ENCODE assay signal across 15 cellular contexts in the genomic region with DNA sequence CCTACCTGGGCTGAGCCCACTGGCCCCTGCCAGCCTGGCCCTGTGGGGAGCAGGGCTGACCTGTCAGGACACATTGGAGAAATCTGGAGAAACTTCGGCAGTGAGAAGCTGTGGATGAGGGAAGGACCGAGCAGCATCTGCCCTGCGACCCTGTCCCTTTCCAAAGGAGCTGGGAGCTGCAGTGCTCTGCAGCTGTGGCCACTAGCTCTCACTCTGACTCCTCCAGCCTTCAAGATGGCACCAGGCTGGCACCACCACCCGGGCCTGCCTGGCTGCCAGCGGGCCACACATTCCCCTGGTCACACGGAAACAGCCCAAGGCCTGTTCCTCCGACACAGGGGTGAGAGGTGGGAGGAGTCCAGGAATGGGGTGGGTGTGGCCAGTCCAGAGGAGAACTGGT. TPM values are rescaled to one million over a fixed set of nuclear protein-coding genes. Genes with fewer than 3 reads are reported as not detected.
DNase-seq lines count a peak whose midpoint lies in the region; ATAC-seq, FAIRE-seq and TF ChIP-seq lines count a peak whose summit lies in the region.
"Had no signal": no experiment of that assay in that cellular context is flagged by ENCODE, and none has a peak within 500 bp of the region (broad histone marks: within the 10 kb centered on the region; RNA-seq: fewer than 3 reads in every experiment).

No MANE protein-coding gene starts in this region.

- ATAC-seq in left cardiac atrium, result no peak

- DNase-seq in left ventricle myocardium inferior (no peak), left cardiac atrium (no peak), H7 (peak; percentile 44), kidney (peak; percentile 24), spleen (peak; percentile 34), esophagus squamous epithelium (lab: John Stamatoyannopoulos, UW) (no peak), cerebellar nuclear complex (lab: John Stamatoyannopoulos, UW) (no peak)
- DNase-seq: 8988T; AML-193; Caco-2; CD8-positive, alpha-beta memory T cell; HCEC 1CT had no signal

- H3K4me3 ChIP-seq in left ventricle myocardium inferior (no peak overlapping the region), H7 (ENCODE audit: insufficient read depth, low read depth, low read length) (no peak overlapping the region), kidney (ENCODE audit: low read length in 2 of 2) (no peak overlapping the region), spleen (no peak overlapping the region), esophagus squamous epithelium (no peak overlapping the region)
- H3K4me3 ChIP-seq: BLaER1 had no signal

- intact Hi-C loops in left ventricle myocardium inferior (cut with micrococcal nuclease), result no loop called here
- intact Hi-C loops in left cardiac atrium (cut with DNase I), result no loop called here
- intact Hi-C loops in kidney (cut with DNase I), result no loop called here
- intact Hi-C loops in spleen (cut with DNase I; ENCODE audit: low total_unique reads), result no loop called here
- intact Hi-C loops in esophagus squamous epithelium (cut with DNase I), result no loop called here

- H3K27me3 ChIP-seq in left ventricle myocardium inferior (ENCODE audit: low read depth) (no peaks in the 10 kb centered on the region), H7 (ENCODE audit: control insufficient read depth, insufficient read depth, low read length) (no peaks in the 10 kb centered on the region), spleen (replicated peaks in 1 of 7) (peaks cover 0 to 18% (median 0%) of the 10 kb centered on the region in 7 donors), esophagus squamous epithelium (no peaks in the 10 kb centered on the region)
- H3K27me3 ChIP-seq: BLaER1 had no signal

- TF ChIP-seq POLR2A in spleen (IDR thresholded peaks at IDR 0.05) (no peak), esophagus squamous epithelium (IDR thresholded peaks at IDR 0.05) (no peak)

- no peaks in the 10 kb centered on the region for H3K9me3 ChIP-seq in left ventricle myocardium inferior (replicated peaks)
- no peaks in the 10 kb centered on the region for H3K9me3 ChIP-seq in kidney (ENCODE audit: control insufficient read depth in 1 of 2, low read length in 2 of 2)
- H3K9me3 ChIP-seq in spleen, result no peaks in the 10 kb centered on the region
- H3K9me3 ChIP-seq in esophagus squamous epithelium, result no peaks in the 10 kb centered on the region
- H3K9me3 ChIP-seq: BLaER1, Caco-2 had no signal

- H3K4me1 ChIP-seq in left ventricle myocardium inferior (peaks cover 41% of the 10 kb centered on the region), kidney (ENCODE audit: control insufficient read depth in 1 of 2, insufficient read depth in 1 of 2, low read depth in 1 of 2, low read length in 2 of 2) (peaks cover 0 to 2% of the 10 kb centered on the region in 2 donors), spleen (peaks cover 0 to 14% (median 8%) of the 10 kb centered on the region in 6 donors), esophagus squamous epithelium (peaks cover 0 to 15% (median 2%) of the 10 kb centered on the region in 3 donors)
- H3K4me1 ChIP-seq: BLaER1 had no signal

- H3K27ac ChIP-seq in left ventricle myocardium inferior (replicated peaks) (peak overlapping the region; percentile 23), kidney (ENCODE audit: low read depth in 2 of 2, low read length in 2 of 2) (no peak overlapping the region), spleen (no peak overlapping the region), esophagus squamous epithelium (no peak overlapping the region)
- H3K27ac ChIP-seq: BLaER1 had no signal

- H3K36me3 ChIP-seq in left ventricle myocardium inferior (peaks cover 11% of the 10 kb centered on the region), H7 (replicated peaks; ENCODE audit: control insufficient read depth, insufficient read depth, low read length) (peaks cover 1% of the 10 kb centered on the region), kidney (ENCODE audit: control insufficient read depth in 1 of 2, insufficient read depth in 2 of 2, low read length in 2 of 2) (no peaks in the 10 kb centered on the region), spleen (no peaks in the 10 kb centered on the region), esophagus squamous epithelium (peaks cover 0 to 4% (median 0%) of the 10 kb centered on the region in 3 donors)
- H3K36me3 ChIP-seq: BLaER1 had no signal

- no peak for FAIRE-seq in kidney (lab: Jason Lieb, UNC)
- FAIRE-seq: H1, HTR-8/SVneo had no signal

- 82 to 89% (median 86%) methylated on average over 7 of the region's 7 CpGs for WGBS in spleen, 5 donors
- WGBS in esophagus squamous epithelium, 2 donors, result 85% methylated on average over 4 of the region's 7 CpGs; no CpG with 5 or more reads in 1 of the 2 donors

- TF ChIP-seq CTCF in left ventricle myocardium inferior (IDR thresholded peaks at IDR 0.05; ENCODE audit: borderline replicate concordance) (no peak), kidney (IDR thresholded peaks at IDR 0.05; ENCODE audit: borderline replicate concordance, extremely low read depth, insufficient read depth) (no peak), spleen (IDR thresholded peaks at IDR 0.05 in 8 of 11, conservative IDR thresholded peaks at IDR 0.05 in 3 of 11) (no peak), esophagus squamous epithelium (IDR thresholded peaks at IDR 0.05) (no peak)

- H3K9ac ChIP-seq in kidney (ENCODE audit: low read length in 2 of 2), result no peak overlapping the region
- H3K9ac ChIP-seq: BLaER1 had no signal

RNA-seq across cellular contexts. Expression of gene CD300LG, which starts 30.1 kb away (rescaled TPM):
- total RNA-seq in left ventricle myocardium inferior (12.6 TPM), left cardiac atrium (10 to 100 TPM; 14.5 to 15.0 TPM), kidney (1.2 TPM), spleen (1 to 10 TPM in 6 of 7 donors, under 1 TPM in 1; 0.77 to 5.3 (median 3.6) TPM), esophagus squamous epithelium (1 to 10 TPM in 2 of 4 donors, under 1 TPM in 2; 0.30 to 2.3 (median 0.94) TPM)
- total RNA-seq in H7 (2014; rRNA removed; shearing (Covaris generic)), result not detected in 2 replicates
- polyA plus RNA-seq in kidney (ENCODE audit: insufficient read depth, low read depth, low replicate concordance) (3.1 TPM), spleen (1 to 10 TPM in 1 of 3 donors, under 1 TPM in 2; 0.33 to 1.7 (median 0.73) TPM)
- total RNA-seq: Caco-2; CD8-positive, alpha-beta memory T cell; H1 had no signal
- polyA plus RNA-seq: CD8-positive, alpha-beta memory T cell had no signal

RNA-seq across cellular contexts. Expression of gene MPP2, which starts 30.3 kb away (rescaled TPM):
- total RNA-seq in left ventricle myocardium inferior (12.1 TPM), left cardiac atrium (10 to 100 TPM; 10.7 to 15.9 TPM), kidney (1.2 TPM), spleen (1 to 10 TPM in 5 of 7 donors, under 1 TPM in 2; 0.77 to 2.4 (median 1.2) TPM), esophagus squamous epithelium (1 to 10 TPM in 1 of 4 donors, under 1 TPM in 3; 0.18 to 3.6 (median 0.54) TPM)
- total RNA-seq in H7 (2014; rRNA removed; shearing (Covaris generic)), result 9.0 and 12.2 TPM in 2 replicates
- polyA plus RNA-seq in kidney (ENCODE audit: insufficient read depth, low read depth, low replicate concordance) (2.7 TPM), spleen (under 1 TPM; 0.13 to 0.51 (median 0.15) TPM)

RNA-seq across cellular contexts. Expression of gene MPP3, which starts 44.1 kb away (rescaled TPM):
- total RNA-seq in left ventricle myocardium inferior, result 35.2 TPM
- 10 to 100 TPM; 30.7 to 74.2 TPM for total RNA-seq in left cardiac atrium
- total RNA-seq in H7 (2014; rRNA removed; shearing (Covaris generic)), result 7.7 and 8.3 TPM in 2 replicates
- 5.8 TPM for total RNA-seq in kidney
- polyA plus RNA-seq in kidney (ENCODE audit: insufficient read depth, low read depth, low replicate concordance), result 3.2 TPM
- 10 to 100 TPM in 2 of 7 donors, 1 to 10 TPM in 5; 3.3 to 23.9 (median 9.7) TPM for total RNA-seq in spleen
- 1 to 10 TPM; 1.9 to 7.1 (median 5.7) TPM for polyA plus RNA-seq in spleen
- total RNA-seq in esophagus squamous epithelium, result 10 to 100 TPM in 1 of 4 donors, 1 to 10 TPM in 3; 5.9 to 15.8 (median 9.0) TPM
- polyA plus RNA-seq: CD8-positive, alpha-beta memory T cell had no signal

Comparison
In these comparisons a context has a peak if more than half of its experiments do, and no peak if none do; other contexts are left out.
1. DNase-seq: peak in H7 (single experiment), kidney (single experiment) and spleen (single experiment); none in left ventricle myocardium inferior (single experiment), left cardiac atrium (single experiment), esophagus squamous epithelium (single experiment) and cerebellar nuclear complex (0 of 2).